18 cellular contexts compared by ENCODE assay signal in genomic region chr2:84285056-84285747, GRCh38.
DNase-seq lines count a peak whose midpoint lies in the region; ATAC-seq, FAIRE-seq and TF ChIP-seq lines count a peak whose summit lies in the region.
"Had no signal": no experiment of that assay in that cellular context is flagged by ENCODE, and none has a peak within 500 bp of the region (broad histone marks: within the 10 kb centered on the region; RNA-seq: fewer than 3 reads in every experiment).

No MANE protein-coding gene starts in this region.

- TF ChIP-seq CTCF in bronchial epithelial cell (IDR thresholded peaks at IDR 0.05; ENCODE audit: insufficient read depth, low read length, severe bottlenecking): no peak

- H3K36me3 ChIP-seq in bronchial epithelial cell (ENCODE audit: control insufficient read depth, insufficient read depth, low read length): no peaks in the 10 kb centered on the region
- H3K36me3 ChIP-seq: MG63 had no signal

- H3K27me3 ChIP-seq in bronchial epithelial cell (ENCODE audit: control insufficient read depth, insufficient read depth, low read length): no peaks in the 10 kb centered on the region
- H3K27me3 ChIP-seq: MG63 had no signal

- H3K4me3 ChIP-seq in bronchial epithelial cell (ENCODE audit: low read depth, low read length): no peak overlapping the region
- H3K4me3 ChIP-seq: MG63 had no signal

- peak; percentile 0 for DNase-seq in EH (ENCODE audit: low read depth)
- DNase-seq in M059J (ENCODE audit: low read depth): peak; percentile 3
- peak; percentile 62 for DNase-seq in bronchial epithelial cell (ENCODE audit: low read depth)
- DNase-seq in left colon: no peak
- no peak for DNase-seq in ureter (ENCODE audit: low spot score)
- DNase-seq in activated CD4-positive, CD25-positive, alpha-beta regulatory T cell treated with anti-CD3 and anti-CD28 coated beads, Interleukin-2, amount 50 U/mL, for 72 hours: no peak
- DNase-seq: CD4-positive, CD25-positive, alpha-beta regulatory T cell; Karpas-422; MG63; NCI-H1417; NCI-H187; NCI-H446 treated with DMSO at 0.1 percent for 48 hours; NCI-H526 treated with DMSO at 0.1 percent for 48 hours; RPMI8226; SIG-M5; SK-N-SH had no signal

- no peak for FAIRE-seq in bronchial epithelial cell (lab: Jason Lieb, UNC)
- FAIRE-seq: GM12892 had no signal

- intact Hi-C loops in left colon (cut with DNase I, micrococcal nuclease): no loop called here

- peak; percentile 20 for ATAC-seq in left colon
- ATAC-seq in GM21367 (IDR thresholded peaks at IDR 0.05; ENCODE audit: unreplicated experiment): no peak

Comparison
In these comparisons a context has a peak if more than half of its experiments do, and no peak if none do; other contexts are left out.
1. DNase-seq: peak in EH (single experiment), M059J (single experiment) and bronchial epithelial cell (single experiment); none in left colon (0 of 2), ureter (single experiment) and activated CD4-positive, CD25-positive, alpha-beta regulatory T cell treated with anti-CD3 and anti-CD28 coated beads, Interleukin-2, amount 50 U/mL, for 72 hours (single experiment).